18 cellular contexts compared by ENCODE assay signal in genomic region chr7:128435311-128435654, GRCh38. TPM values are rescaled to one million over a fixed set of nuclear protein-coding genes. Genes with fewer than 3 reads are reported as not detected.
A peak's percentile ranks its signal among the peaks of the same experiment; 100 is the strongest.
DNase-seq lines count a peak whose midpoint lies in the region; ATAC-seq and TF ChIP-seq lines count a peak whose summit lies in the region.
"Had no signal": no experiment of that assay in that cellular context is flagged by ENCODE, and none has a peak within 500 bp of the region (broad histone marks: within the 10 kb centered on the region; RNA-seq: fewer than 3 reads in every experiment).

No MANE protein-coding gene starts in this region.

- H3K36me3 Mint-ChIP-seq in GM23338 (ENCODE audit: low read depth) (no peaks in the 10 kb centered on the region), nephron progenitor cell (ENCODE audit: low read depth) (no peaks in the 10 kb centered on the region)

- H3K4me1 ChIP-seq in GM23338 (ENCODE audit: insufficient read depth) (peaks cover 16% of the 10 kb centered on the region; the same call in 1 of the 2 replicates), Panc1 (ENCODE audit: control insufficient read depth, insufficient read depth, low read length) (peaks cover 54% of the 10 kb centered on the region), hepatocyte (ENCODE audit: insufficient read depth) (peaks cover 16% of the 10 kb centered on the region), testis (peaks cover 25% of the 10 kb centered on the region)
- H3K4me1 ChIP-seq: Peyer's patch had no signal

- H3K4me1 Mint-ChIP-seq in GM23338 = peaks cover 25% of the 10 kb centered on the region
- no peaks in the 10 kb centered on the region for H3K4me1 Mint-ChIP-seq in nephron progenitor cell

- ATAC-seq in GM23338 = no peak
- peak; percentile 88 for ATAC-seq in Panc1

- H3K9me3 Mint-ChIP-seq in GM23338 = no peaks in the 10 kb centered on the region
- no peaks in the 10 kb centered on the region for H3K9me3 Mint-ChIP-seq in nephron progenitor cell

- no peaks in the 10 kb centered on the region for H3K9me3 ChIP-seq in Panc1 (ENCODE audit: control insufficient read depth, insufficient read depth, low read depth, low read length)
- no peaks in the 10 kb centered on the region for H3K9me3 ChIP-seq in hepatocyte (ENCODE audit: low read depth)
- H3K9me3 ChIP-seq in testis = no peaks in the 10 kb centered on the region
- H3K9me3 ChIP-seq: Peyer's patch had no signal

- peak overlapping the region; percentile 85 for H3K27ac ChIP-seq in 22Rv1
- H3K27ac ChIP-seq in GM23338 (ENCODE audit: low read depth) = no peak overlapping the region
- H3K27ac ChIP-seq in Panc1 (ENCODE audit: low read length) = peak overlapping the region; percentile 97
- H3K27ac ChIP-seq in hepatocyte = peak overlapping the region; percentile 49
- no peak overlapping the region for H3K27ac ChIP-seq in testis
- H3K27ac ChIP-seq: Peyer's patch had no signal

- WGBS in hepatocyte (ENCODE audit: low lambda C conversion rate, missing lambda C conversion rate) = 29% methylated on average over 3 of the region's 3 CpGs
- WGBS in testis, 2 donors = 88 to 94% methylated on average over 3 of the region's 3 CpGs

- no peak overlapping the region for H3K4me3 ChIP-seq in GM23338
- peak overlapping the region in 1 of 2 experiments; percentile 14; a peak in 2 of 4 replicates for H3K4me3 ChIP-seq in Panc1 (ENCODE audit: low read depth in 2 of 2, low read length in 2 of 2)
- H3K4me3 ChIP-seq in hepatocyte = no peak overlapping the region
- H3K4me3 ChIP-seq in testis = no peak overlapping the region
- H3K4me3 ChIP-seq: Peyer's patch had no signal

- H3K4me2 ChIP-seq in GM23338 (peak overlapping the region; percentile 17; the same call in 1 of the 2 replicates), hepatocyte (peak overlapping the region; percentile 52)

- DNase-seq in GM23338 (ENCODE audit: low spot score) (no peak), Panc1 (ENCODE audit: low read depth, low spot score) (no peak), hepatocyte (ENCODE audit: low spot score) (no peak), testis (no peak), inferior parietal cortex (ENCODE audit: extremely low spot score) (no peak), nephron progenitor cell (no peak)
- DNase-seq in stimulated activated CD4-positive, alpha-beta T cell treated with anti-CD3 and anti-CD28 coated beads, Interleukin-12 subunit alpha, Interleukin-12 subunit beta, amount 100 ng/mL, for 4 hours = no peak
- DNase-seq: ACHN, AML-193, COR-L47, DMS153, HCEC 1CT, NCI-H1105 treated with DMSO at 0.1 percent for 48 hours, NCI-H1930, NCI-H510A treated with DMSO at 0.1 percent for 48 hours, Peyer's patch, Right ventricle myocardium superior had no signal

- H3K27me3 ChIP-seq in GM23338 (ENCODE audit: insufficient read depth) (no peaks in the 10 kb centered on the region), Panc1 (ENCODE audit: control insufficient read depth, insufficient read depth, low read length) (no peaks in the 10 kb centered on the region), hepatocyte (no peaks in the 10 kb centered on the region), testis (no peaks in the 10 kb centered on the region)
- H3K27me3 ChIP-seq: Peyer's patch had no signal

- no peaks in the 10 kb centered on the region for H3K79me2 ChIP-seq in GM23338 (replicated peaks; ENCODE audit: insufficient read depth)
- no peaks in the 10 kb centered on the region for H3K79me2 ChIP-seq in hepatocyte

- in situ Hi-C loops in Panc1 (cut with HindIII; ENCODE audit: low pct_unique_long_range_greater_than_20kb, low sequenced_read_pairs) = no loop called here

- H4K20me1 ChIP-seq in GM23338 (replicated peaks; ENCODE audit: insufficient read depth) (no peaks in the 10 kb centered on the region), hepatocyte (ENCODE audit: insufficient read depth, poor library complexity, severe bottlenecking) (no peaks in the 10 kb centered on the region)

- H3K27ac Mint-ChIP-seq in GM23338 (no peak overlapping the region), nephron progenitor cell (no peak overlapping the region)

- no peaks in the 10 kb centered on the region for H3K27me3 Mint-ChIP-seq in GM23338 (ENCODE audit: insufficient read depth, low read depth, poor library complexity)
- peaks cover 8% of the 10 kb centered on the region for H3K27me3 Mint-ChIP-seq in nephron progenitor cell (ENCODE audit: low read depth, poor library complexity)

- H3K36me3 ChIP-seq in GM23338 (ENCODE audit: insufficient read depth) (no peaks in the 10 kb centered on the region), Panc1 (ENCODE audit: control insufficient read depth, insufficient read depth, low read length) (no peaks in the 10 kb centered on the region), hepatocyte (replicated peaks; ENCODE audit: insufficient read depth, low read depth) (no peaks in the 10 kb centered on the region), testis (ENCODE audit: low read depth, missing control alignments) (no peaks in the 10 kb centered on the region)
- H3K36me3 ChIP-seq: Peyer's patch had no signal

- CTCF ChIA-PET in Panc1 (lab: Charles Lee) = interaction anchor here (0.6 to 1.5 kb wide), 7 partner anchors 8 to 36 kb away, joined by 3 to 9 read pairs (median 4); no protein-coding TSS in a partner anchor

- H2AFZ ChIP-seq in GM23338 (no peak overlapping the region), hepatocyte (no peak overlapping the region)

- TF ChIP-seq POLR2A in testis (IDR thresholded peaks at IDR 0.05) = no peak

- H3K9me2 ChIP-seq in GM23338 (ENCODE audit: insufficient read depth) = no peaks in the 10 kb centered on the region
- H3K9me2 ChIP-seq in hepatocyte (replicated peaks; ENCODE audit: insufficient read depth) = no peaks in the 10 kb centered on the region

- POLR2A ChIA-PET in Panc1 (lab: Charles Lee) = interaction anchor here (0.5 to 1.5 kb wide), 4 partner anchors 8 to 24 kb away, joined by 3 to 5 read pairs (median 3); no protein-coding TSS in a partner anchor

- no peaks in the 10 kb centered on the region for H3F3A ChIP-seq in GM23338 (replicated peaks; ENCODE audit: low read depth)

- intact Hi-C loops in Panc1 (cut with micrococcal nuclease; ENCODE audit: unreplicated experiment) = loop anchor here (2.0 kb wide), 1 partner anchor 24 kb away; no protein-coding TSS in a partner anchor
- intact Hi-C loops in testis (cut with DNase I; ENCODE audit: low total_unique reads) = no loop called here

- no peak overlapping the region for H3K4me3 Mint-ChIP-seq in GM23338
- H3K4me3 Mint-ChIP-seq in nephron progenitor cell = no peak overlapping the region

- no TSS peak for BruUV-seq in Panc1 (replicated peaks; lab: Mats Ljungman, UMichigan)

- TF ChIP-seq CTCF in 22Rv1 (IDR thresholded peaks at IDR 0.05) = no peak
- TF ChIP-seq CTCF in GM23338 (conservative IDR thresholded peaks at IDR 0.05; ENCODE audit: low read depth in 2 of 2) = no peak
- no peak for TF ChIP-seq CTCF in Panc1 (IDR thresholded peaks at IDR 0.05)
- no peak for TF ChIP-seq CTCF in hepatocyte (IDR thresholded peaks at IDR 0.05; ENCODE audit: poor library complexity)
- TF ChIP-seq CTCF in testis (IDR thresholded peaks at IDR 0.05) = no peak
- TF ChIP-seq CTCF in nephron progenitor cell (IDR thresholded peaks at IDR 0.05) = no peak

TF ChIP-seq in GM23338, 12 proteins besides CTCF, POLR2A, EP300 and RAD21 (continues in another document):
- no peak for TF ChIP-seq EZH2phosphoT487 (IDR thresholded peaks at IDR 0.05; ENCODE audit: unreplicated experiment)
- TF ChIP-seq REST (IDR thresholded peaks at IDR 0.05; ENCODE audit: unreplicated experiment) = no peak

RNA-seq across cellular contexts. Expression of gene HILPDA, which starts 20.4 kb away (rescaled TPM):
- total RNA-seq in GM23338 (2014; rRNA removed; shearing (Covaris generic)) = 32.4 and 38.5 TPM in 2 replicates
- polyA plus RNA-seq in GM23338 (2016; fragmentation: Nextera tagmentation; extraction: Ambion mirVana) (57.5 and 70.6 TPM in 2 replicates), hepatocyte (37.4 and 44.2 TPM in 2 replicates), testis (ENCODE audit: insufficient read depth, low read depth, low replicate concordance) (31.4 TPM)
- total RNA-seq in Panc1 (2021; ENCODE audit: unreplicated experiment) (70.8 TPM), hepatocyte (16.5 and 18.0 TPM in 2 replicates), testis (10 to 100 TPM; 34.3 to 44.8 TPM)
- polyA plus RNA-seq in Panc1 (2012; ENCODE audit: insufficient read length) = 67.0 TPM

RNA-seq across cellular contexts. Expression of gene IMPDH1, which starts 25.5 kb away (rescaled TPM):
- 35.8 and 48.3 TPM in 2 replicates for total RNA-seq in GM23338 (2014; rRNA removed; shearing (Covaris generic))
- polyA plus RNA-seq in GM23338 (2016; fragmentation: Nextera tagmentation; extraction: Ambion mirVana) (15.3 and 16.4 TPM in 2 replicates), hepatocyte (63.5 and 70.5 TPM in 2 replicates), testis (ENCODE audit: insufficient read depth, low read depth, low replicate concordance) (32.3 TPM)
- total RNA-seq in Panc1 (2021; ENCODE audit: unreplicated experiment) (114 TPM), hepatocyte (30.4 and 34.7 TPM in 2 replicates), testis (10 to 100 TPM; 48.3 to 64.5 TPM)
- 176 TPM for polyA plus RNA-seq in Panc1 (2012; ENCODE audit: insufficient read length)

RNA-seq across cellular contexts. Expression of gene METTL2B, which starts 41.3 kb away (rescaled TPM):
- total RNA-seq in GM23338 (2014; rRNA removed; shearing (Covaris generic)) = 48.3 and 72.0 TPM in 2 replicates
- polyA plus RNA-seq in GM23338 (2016; fragmentation: Nextera tagmentation; extraction: Ambion mirVana) (21.2 and 24.0 TPM in 2 replicates), hepatocyte (9.1 and 11.4 TPM in 2 replicates), testis (ENCODE audit: insufficient read depth, low read depth, low replicate concordance) (20.0 TPM)
- total RNA-seq in Panc1 (2021; ENCODE audit: unreplicated experiment) (43.6 TPM), hepatocyte (22.9 and 29.0 TPM in 2 replicates), testis (10 to 100 TPM; 26.7 to 27.1 TPM)
- 17.4 TPM for polyA plus RNA-seq in Panc1 (2012; ENCODE audit: insufficient read length)

Comparison
In these comparisons a context has a peak if more than half of its experiments do, and no peak if none do; other contexts are left out.
1. H3K27ac ChIP-seq: peak in 22Rv1 (single experiment), Panc1 (single experiment) and hepatocyte (single experiment); none in GM23338 (single experiment) and testis (0 of 2).